In genomic region chr17:50762177-50762576, GRCh38 we compare ENCODE assay signal across 30 cellular contexts. TPM values are rescaled to one million over a fixed set of nuclear protein-coding genes. Genes with fewer than 3 reads are reported as not detected.
"Had no signal": no experiment of that assay in that cellular context is flagged by ENCODE, and none has a peak within 500 bp of the region (broad histone marks: within the 10 kb centered on the region; RNA-seq: fewer than 3 reads in every experiment).

No MANE protein-coding gene starts in this region.

- H3K27me3 ChIP-seq: body of pancreas, esophagus squamous epithelium, gastrocnemius medialis, ovary, right atrium auricular region, stomach, suprapubic skin, transverse colon, vagina had no signal

- H3K27ac ChIP-seq: gastrocnemius medialis, ovary, psoas muscle, suprapubic skin, vagina had no signal

- H3K9me3 ChIP-seq: body of pancreas, esophagus squamous epithelium, gastrocnemius medialis, ovary, psoas muscle, right atrium auricular region, stomach, suprapubic skin, transverse colon, vagina had no signal

- DNase-seq: activated CD4-positive, alpha-beta T cell treated with anti-CD3 and anti-CD28 coated beads, Interleukin-2, amount 10 ng/mL, durations not matched to agents 7 days and 5 days; activated CD4-positive, CD25-positive, alpha-beta regulatory T cell treated with anti-CD3 and anti-CD28 coated beads, Interleukin-2, amount 50 U/mL, for 72 hours; activated CD8-positive, alpha-beta memory T cell treated with anti-CD3 and anti-CD28 coated beads, Interleukin-2, amount 10 ng/mL, durations not matched to agents 7 days and 5 days; activated CD8-positive, alpha-beta T cell treated with anti-CD3 and anti-CD28 coated beads for 36 hours; activated gamma-delta T cell; activated T-cell treated with anti-CD3 and anti-CD28 coated beads for 4 hours; anterior cingulate cortex; body of pancreas; effector memory CD4-positive, alpha-beta T cell; esophagus squamous epithelium; gastrocnemius medialis; islet precursor cell; left colon; mesendoderm; naive thymus-derived CD4-positive, alpha-beta T cell; ovary; psoas muscle; stimulated activated CD4-positive, alpha-beta T cell treated with anti-CD3 and anti-CD28 coated beads, Interleukin-4, amount 100 ng/mL, for 4 hours; stomach; SW 1271; T-helper 17 cell; transverse colon had no signal

- H3K27ac Mint-ChIP-seq: activated CD4-positive, alpha-beta T cell treated with anti-CD3 and anti-CD28 coated beads, Interleukin-2, amount 10 ng/mL, durations not matched to agents 7 days and 5 days; activated CD8-positive, alpha-beta memory T cell treated with anti-CD3 and anti-CD28 coated beads, Interleukin-2, amount 10 ng/mL, durations not matched to agents 7 days and 5 days; activated CD8-positive, alpha-beta T cell treated with anti-CD3 and anti-CD28 coated beads for 36 hours; activated naive CD4-positive, alpha-beta T cell treated with anti-CD3 and anti-CD28 coated beads, Interleukin-2, amount 50 U/mL, for 24 hours; activated T-helper 1 cell treated with anti-CD3 and anti-CD28 coated beads, Interleukin-12 subunit alpha, Interleukin-12 subunit beta, Interleukin-2, Interleukin-4 antibody, amounts not matched to agents 30 ng/mL and 10 ng/mL and 1 ng/mL, durations not matched to agents 14 hours and 24 hours and 36 hours; T-helper 17 cell had no signal

- H3K4me3 Mint-ChIP-seq: activated T-helper 1 cell treated with anti-CD3 and anti-CD28 coated beads, Interleukin-12 subunit alpha, Interleukin-12 subunit beta, Interleukin-2, Interleukin-4 antibody, amounts not matched to agents 30 ng/mL and 10 ng/mL and 1 ng/mL, durations not matched to agents 14 hours and 24 hours and 36 hours; T-helper 17 cell had no signal

- H3K4me3 ChIP-seq: body of pancreas, ovary had no signal

- H3K27me3 Mint-ChIP-seq: activated naive CD4-positive, alpha-beta T cell treated with anti-CD3 and anti-CD28 coated beads, Interleukin-2, amount 50 U/mL, for 24 hours had no signal

- H3K36me3 Mint-ChIP-seq: activated CD8-positive, alpha-beta memory T cell treated with anti-CD3 and anti-CD28 coated beads, Interleukin-2, amount 10 ng/mL, durations not matched to agents 7 days and 5 days; activated naive CD4-positive, alpha-beta T cell treated with anti-CD3 and anti-CD28 coated beads, Interleukin-2, amount 50 U/mL, for 24 hours; naive thymus-derived CD4-positive, alpha-beta T cell had no signal

- ATAC-seq: activated CD8-positive, alpha-beta memory T cell treated with anti-CD3 and anti-CD28 coated beads, Interleukin-2, amount 10 ng/mL, durations not matched to agents 7 days and 5 days; activated CD8-positive, alpha-beta T cell treated with anti-CD3 and anti-CD28 coated beads for 36 hours; body of pancreas; gastrocnemius medialis; left colon; naive thymus-derived CD4-positive, alpha-beta T cell; psoas muscle; T-helper 17 cell had no signal

- H3K36me3 ChIP-seq: esophagus squamous epithelium, gastrocnemius medialis, ovary, right atrium auricular region, stomach, suprapubic skin, transverse colon, vagina had no signal

- H3K9me3 Mint-ChIP-seq: activated CD4-positive, alpha-beta T cell treated with anti-CD3 and anti-CD28 coated beads, Interleukin-2, amount 10 ng/mL, durations not matched to agents 7 days and 5 days; activated CD8-positive, alpha-beta T cell treated with anti-CD3 and anti-CD28 coated beads for 36 hours; activated naive CD4-positive, alpha-beta T cell treated with anti-CD3 and anti-CD28 coated beads, Interleukin-2, amount 50 U/mL, for 24 hours; activated T-helper 1 cell treated with anti-CD3 and anti-CD28 coated beads, Interleukin-12 subunit alpha, Interleukin-12 subunit beta, Interleukin-2, Interleukin-4 antibody, amounts not matched to agents 30 ng/mL and 10 ng/mL and 1 ng/mL, durations not matched to agents 14 hours and 24 hours and 36 hours; naive thymus-derived CD4-positive, alpha-beta T cell had no signal

- H3K4me1 ChIP-seq: psoas muscle, right atrium auricular region had no signal

RNA-seq across cellular contexts. Expression of gene ANKRD40CL, which starts 5.1 kb away (rescaled TPM):
- total RNA-seq: activated CD4-positive, alpha-beta T cell treated with anti-CD3 and anti-CD28 coated beads, Interleukin-2, amount 10 ng/mL, durations not matched to agents 7 days and 5 days; activated CD8-positive, alpha-beta memory T cell treated with anti-CD3 and anti-CD28 coated beads, Interleukin-2, amount 10 ng/mL, durations not matched to agents 7 days and 5 days; activated CD8-positive, alpha-beta T cell treated with anti-CD3 and anti-CD28 coated beads for 36 hours; activated T-helper 1 cell treated with anti-CD3 and anti-CD28 coated beads, Interleukin-12 subunit alpha, Interleukin-12 subunit beta, Interleukin-2, Interleukin-4 antibody, amounts not matched to agents 30 ng/mL and 10 ng/mL and 1 ng/mL, durations not matched to agents 14 hours and 24 hours and 36 hours; cardiac septum; dermis microvascular lymphatic vessel endothelial cell; esophagus squamous epithelium; gastrocnemius medialis; lower leg skin; naive thymus-derived CD4-positive, alpha-beta T cell; ovary; psoas muscle; right atrium auricular region; suprapubic skin; T-helper 17 cell; vagina had no signal
- polyA plus RNA-seq: naive thymus-derived CD4-positive, alpha-beta T cell; ovary; psoas muscle had no signal
